20 cellular contexts compared by ENCODE assay signal in the genomic region with DNA sequence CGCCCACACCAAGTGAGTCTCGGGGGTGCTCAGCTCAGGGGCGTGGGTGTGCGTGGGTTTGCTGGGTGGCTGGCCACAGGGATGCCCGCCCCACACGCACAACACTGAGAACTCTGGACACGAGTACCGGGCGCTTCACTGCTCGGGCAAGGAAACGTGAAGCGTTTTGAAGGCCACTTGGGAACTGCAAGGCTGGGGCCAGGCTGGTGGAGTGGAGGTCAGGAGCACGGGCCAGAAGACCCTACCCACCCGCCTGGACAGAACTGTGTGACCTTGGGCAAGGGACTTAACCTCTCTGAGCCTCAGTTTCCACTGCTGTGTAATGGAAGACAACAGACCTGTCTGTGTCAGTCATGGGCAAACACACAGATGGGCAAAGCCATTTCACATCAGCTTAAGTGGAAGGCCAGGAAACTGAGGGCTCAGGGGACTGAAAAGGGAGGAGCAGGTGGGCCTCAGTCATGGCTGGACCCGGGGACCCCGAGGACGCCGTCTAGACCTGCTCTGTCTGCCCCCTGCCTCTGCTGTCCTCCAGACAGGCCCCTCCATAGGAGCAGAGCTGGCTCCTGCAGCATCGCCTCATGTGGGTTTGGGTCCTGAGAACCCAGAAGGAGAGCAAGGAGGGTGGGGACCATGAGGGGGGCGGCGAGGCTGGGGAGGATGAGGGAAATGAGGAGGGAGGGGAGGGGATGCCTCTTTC. TPM values are rescaled to one million over a fixed set of nuclear protein-coding genes. Genes with fewer than 3 reads are reported as not detected.
"Had no signal": no experiment of that assay in that cellular context is flagged by ENCODE, and none has a peak within 500 bp of the region (broad histone marks: within the 10 kb centered on the region; RNA-seq: fewer than 3 reads in every experiment).

No MANE protein-coding gene starts in this region.

- H3K4me3 ChIP-seq: esophagus muscularis mucosa, gastrocnemius medialis, heart right ventricle, pancreas, prostate gland, suprapubic skin, thyroid gland had no signal

- H3K27ac ChIP-seq: epithelial cell of prostate, gastrocnemius medialis, pancreas, prostate gland, suprapubic skin, thyroid gland had no signal

- H3K4me1 ChIP-seq: pancreas had no signal

- H3K9me3 ChIP-seq: esophagus muscularis mucosa, gastrocnemius medialis, pancreas, prostate gland, suprapubic skin, thyroid gland had no signal

- H3K27me3 ChIP-seq: esophagus muscularis mucosa, gastrocnemius medialis, heart right ventricle, pancreas, thyroid gland had no signal

- ATAC-seq: effector memory CD8-positive, alpha-beta T cell; naive thymus-derived CD4-positive, alpha-beta T cell; stimulated activated naive CD8-positive, alpha-beta T cell treated with anti-CD3 and anti-CD28 coated beads, Interleukin-15, Interleukin-2, amounts not matched to agents 100 U/mL and 50 U/mL, for 24 hours had no signal

- H3K36me3 ChIP-seq: gastrocnemius medialis, pancreas, prostate gland, suprapubic skin, thyroid gland had no signal

- DNase-seq: cerebellar nuclear complex; effector memory CD8-positive, alpha-beta T cell; gastrocnemius medialis; heart right ventricle; immature natural killer cell; kidney; left cardiac atrium; mammary epithelial cell; small intestine; stimulated activated CD4-positive, alpha-beta T cell treated with anti-CD3 and anti-CD28 coated beads, Interleukin-2, amount 100 ng/mL, for 48 hours; stimulated activated naive CD8-positive, alpha-beta T cell treated with anti-CD3 and anti-CD28 coated beads, Interleukin-15, Interleukin-2, amounts not matched to agents 100 U/mL and 50 U/mL, for 24 hours; thyroid gland had no signal

- FAIRE-seq: colon, kidney, pancreas, small intestine, urothelium cell line had no signal

RNA-seq across cellular contexts. Expression of a gene that starts 52.5 kb away (rescaled TPM):
- total RNA-seq: mammary epithelial cell had no signal
- polyA plus RNA-seq: immature natural killer cell; mammary epithelial cell; naive thymus-derived CD4-positive, alpha-beta T cell had no signal
